9 cellular contexts compared by ENCODE assay signal in genomic region chr18:77087391-77088141, GRCh38. TPM values are rescaled to one million over a fixed set of nuclear protein-coding genes. Genes with fewer than 3 reads are reported as not detected.
DNase-seq lines count a peak whose midpoint lies in the region; ATAC-seq and TF ChIP-seq lines count a peak whose summit lies in the region.
"Had no signal": no experiment of that assay in that cellular context is flagged by ENCODE, and none has a peak within 500 bp of the region (broad histone marks: within the 10 kb centered on the region; RNA-seq: fewer than 3 reads in every experiment).

No MANE protein-coding gene starts in this region.

- no peak overlapping the region for H4K91ac ChIP-seq in H9 (ENCODE audit: insufficient read length, low read depth, low read length)

- no peaks in the 10 kb centered on the region for H3K79me2 ChIP-seq in H9 (ENCODE audit: insufficient read depth, low read length)

- no peak overlapping the region for H2BK120ac ChIP-seq in H9 (ENCODE audit: low read depth, low read length, poor library complexity, severe bottlenecking)

- TF ChIP-seq CTCF in H9 (conservative IDR thresholded peaks at IDR 0.05) (no peak), endodermal cell (conservative IDR thresholded peaks at IDR 0.05) (no peak), gastrocnemius medialis (IDR thresholded peaks at IDR 0.05 in 4 of 5, conservative IDR thresholded peaks at IDR 0.05 in 1 of 5) (no peak)

- H3K27me3 ChIP-seq in H9 (ENCODE audit: insufficient read depth, low read length) (no peaks in the 10 kb centered on the region), endodermal cell (ENCODE audit: control insufficient read depth, insufficient read depth, low read length, poor library complexity, severe bottlenecking) (peaks cover 17% of the 10 kb centered on the region), gastrocnemius medialis (no peaks in the 10 kb centered on the region)

- H3K4me1 Mint-ChIP-seq in H9 (peaks cover 25 to 33% of the 10 kb centered on the region in 2 experiments), endodermal cell (peaks cover 13% of the 10 kb centered on the region)

- H3K27ac ChIP-seq in H9 (ENCODE audit: insufficient read length, low read depth, low read length) (no peak overlapping the region), endodermal cell (ENCODE audit: low read depth, low read length) (no peak overlapping the region), gastrocnemius medialis (peak overlapping the region; percentile 88 to 97 (median 94))

- no peak overlapping the region for H2BK5ac ChIP-seq in H9 (ENCODE audit: insufficient read length, low read length)

- H3K27ac Mint-ChIP-seq in H9 (no peak overlapping the region), endodermal cell (no peak overlapping the region)

- H3K23me2 ChIP-seq in H9 (ENCODE audit: insufficient read length, low read depth, low read length, poor library complexity, severe bottlenecking): peaks cover 6% of the 10 kb centered on the region

- H3K4me1 ChIP-seq in H9 (ENCODE audit: insufficient read depth, low read length) (peaks cover 5% of the 10 kb centered on the region; the same call in 1 of the 2 replicates), endodermal cell (ENCODE audit: control insufficient read depth, insufficient read depth, low read length) (no peaks in the 10 kb centered on the region), gastrocnemius medialis (peaks cover 72 to 89% of the 10 kb centered on the region in 2 donors)

- no peak for TF ChIP-seq POLR2A in gastrocnemius medialis (IDR thresholded peaks at IDR 0.05)

- H3K9me3 Mint-ChIP-seq in H9: 0 out of 5 replicates have a peak, but pooled peaks cover 0 to 2% of the 10 kb centered on the region in 2 experiments
- H3K9me3 Mint-ChIP-seq in endodermal cell: no peaks in the 10 kb centered on the region

- H4K8ac ChIP-seq in H9 (replicated peaks; ENCODE audit: insufficient read length, low read depth, low read length): no peak overlapping the region

- H2BK15ac ChIP-seq in H9 (ENCODE audit: low read depth, low read length): no peak overlapping the region

- no peak overlapping the region for H3K23ac ChIP-seq in H9 (ENCODE audit: insufficient read length, low read depth, low read length)

- no peaks in the 10 kb centered on the region for H3K79me1 ChIP-seq in H9 (ENCODE audit: insufficient read depth, low read depth, low read length, poor library complexity, severe bottlenecking)

- H3K27me3 Mint-ChIP-seq in H9 (ENCODE audit: low read depth): peaks cover 22% of the 10 kb centered on the region
- H3K27me3 Mint-ChIP-seq in endodermal cell (ENCODE audit: insufficient read depth): peaks cover 21% of the 10 kb centered on the region

- no peak overlapping the region for H3K4ac ChIP-seq in H9 (ENCODE audit: low read depth, low read length)

- no peak overlapping the region for H2BK12ac ChIP-seq in H9 (ENCODE audit: insufficient read length, low read depth, low read length)

- no peak overlapping the region for H2AK5ac ChIP-seq in H9 (ENCODE audit: insufficient read length, low read length)

- H3K9me3 ChIP-seq in H9 (ENCODE audit: control insufficient read depth, low read depth, low read length) (no peaks in the 10 kb centered on the region), endodermal cell (ENCODE audit: control insufficient read depth, low read length) (no peaks in the 10 kb centered on the region), gastrocnemius medialis (no peaks in the 10 kb centered on the region)

- WGBS in H9 (ENCODE audit: extremely low coverage, insufficient read length, low lambda C conversion rate): no CpG with 5 or more reads among the region's 55 CpGs
- 52 to 70% methylated on average over 31 to 55 of the region's 55 CpGs for WGBS in endodermal cell (ENCODE audit: insufficient coverage in 1 of 2, insufficient read length in 1 of 2), 2 experiments

- no peak overlapping the region for H3K18ac ChIP-seq in H9 (ENCODE audit: insufficient read length, low read depth, low read length)

- in situ Hi-C loops in gastrocnemius medialis (cut with MboI; ENCODE audit: low sequenced_read_pairs in 4 of 4): loop anchor here in 1 of 4 donors (5.0 kb wide), 1 partner anchor 40 kb away; no protein-coding TSS in a partner anchor

- H3T11ph ChIP-seq in H9 (ENCODE audit: low read length): no peak overlapping the region

- no peak overlapping the region for H2AFZ ChIP-seq in H9 (ENCODE audit: low read length)

- H3K36me3 ChIP-seq in endodermal cell (ENCODE audit: control insufficient read depth, insufficient read depth, low read length) (no peaks in the 10 kb centered on the region), gastrocnemius medialis (no peaks in the 10 kb centered on the region)

- H3K4me3 Mint-ChIP-seq in H9 (peak overlapping the region; percentile 68 to 78), endodermal cell (peak overlapping the region; percentile 59)

- intact Hi-C loops in gastrocnemius medialis (cut with DNase I; ENCODE audit: low total_unique reads): loop anchor here (1.0 kb wide), 1 partner anchor 27 kb away; no protein-coding TSS in a partner anchor

- no peaks in the 10 kb centered on the region for H4K20me1 ChIP-seq in H9 (ENCODE audit: control insufficient read depth, insufficient read depth, insufficient read length)

- H3K36me3 Mint-ChIP-seq in H9 (ENCODE audit: insufficient read depth in 1 of 3, low read depth in 3 of 3): no peaks in the 10 kb centered on the region; a peak in 1 of 7 replicates
- peaks cover 1% of the 10 kb centered on the region for H3K36me3 Mint-ChIP-seq in endodermal cell (ENCODE audit: low read depth)

- H4K5ac ChIP-seq in H9 (ENCODE audit: insufficient read length, low read depth, low read length): no peak overlapping the region

- H2BK20ac ChIP-seq in H9 (ENCODE audit: low read depth, low read length, poor library complexity, severe bottlenecking): no peak overlapping the region

- DNase-seq in H9: no peak
- DNase-seq in endodermal cell: peak; percentile 86
- peak; percentile 88 for DNase-seq in left kidney (ENCODE audit: low read depth, low spot score)
- no peak for DNase-seq in gastrocnemius medialis
- no peak for DNase-seq in SW 1271 (lab: John Stamatoyannopoulos, UW)
- no peak for DNase-seq in NCI-H1092 (lab: John Stamatoyannopoulos, UW)
- DNase-seq: GOT3 had no signal

- H3K9ac ChIP-seq in H9 (ENCODE audit: extremely low read depth, insufficient read length, low read length) (no peak overlapping the region), endodermal cell (ENCODE audit: extremely low read depth, low read length, poor library complexity, severe bottlenecking) (no peak overlapping the region)

- 0 out of 2 replicates have a peak overlapping the region, but pooled peaks have one; percentile 31 for H3K14ac ChIP-seq in H9 (ENCODE audit: insufficient read depth, low read length)

- peak overlapping the region; percentile 65 for H3K4me2 ChIP-seq in H9 (ENCODE audit: insufficient read depth, insufficient read length, low read length)

- H3K56ac ChIP-seq in H9 (ENCODE audit: insufficient read length, low read depth, low read length): no peak overlapping the region

- H3K4me3 ChIP-seq in endodermal cell (ENCODE audit: low read length) (peak overlapping the region; percentile 68), gastrocnemius medialis (peak overlapping the region; percentile 48 to 56 (median 50))

- peak; percentile 13 to 16 for ATAC-seq in gastrocnemius medialis
- no peak for ATAC-seq in HG02759 (IDR thresholded peaks at IDR 0.05; ENCODE audit: unreplicated experiment)
- no peak for ATAC-seq in HG02852 (IDR thresholded peaks at IDR 0.05; ENCODE audit: unreplicated experiment)

RNA-seq across cellular contexts. Expression of gene MBP, which starts 45.0 kb away (rescaled TPM):
- total RNA-seq in H9 (2021): 5.2 and 8.6 TPM in 2 replicates
- total RNA-seq in endodermal cell: 10 to 100 TPM; 16.3 to 19.0 TPM
- polyA plus RNA-seq in endodermal cell (2013, experiment 1 of 2): 2.6 TPM
- polyA plus RNA-seq in endodermal cell (2013, experiment 2 of 2): 2.1 TPM
- 10 to 100 TPM; 28.6 to 55.0 (median 50.4) TPM for total RNA-seq in gastrocnemius medialis

Comparison
In these comparisons a context has a peak if more than half of its experiments do, and no peak if none do; other contexts are left out.
1. DNase-seq: peak in endodermal cell (single experiment) and left kidney (single experiment); none in H9 (single experiment), gastrocnemius medialis (0 of 2), SW 1271 (0 of 2) and NCI-H1092 (single experiment).
2. H3K27ac ChIP-seq: peak in gastrocnemius medialis (4 of 4); none in H9 (single experiment) and endodermal cell (single experiment).
3. ATAC-seq: peak in gastrocnemius medialis (2 of 2); none in HG02759 (single experiment) and HG02852 (single experiment).